Comparison of ENCODE assay signal across 8 cellular contexts in genomic region chr19:1812426-1813196, GRCh38. TPM values are rescaled to one million over a fixed set of nuclear protein-coding genes. Genes with fewer than 3 reads are reported as not detected.
DNase-seq lines count a peak whose midpoint lies in the region; ATAC-seq and TF ChIP-seq lines count a peak whose summit lies in the region.

No MANE protein-coding gene starts in this region.

- intact Hi-C loops in CD4-positive, alpha-beta T cell (cut with DNase I, micrococcal nuclease): loop anchor here (1.0 to 5.0 kb wide), 4 partner anchors 23 to 265 kb away; partner anchors contain the start of genes MBD3 (in 1 of the 2) and UQCR11 (in 1 of the 2)

- peaks cover 16% of the 10 kb centered on the region for H3K4me1 ChIP-seq in effector memory CD4-positive, alpha-beta T cell (ENCODE audit: control insufficient read depth, insufficient read depth, low read length, poor library complexity, severe bottlenecking)

- H3K36me3 ChIP-seq in effector memory CD4-positive, alpha-beta T cell (ENCODE audit: control insufficient read depth, insufficient read depth, low read length): peaks cover 22% of the 10 kb centered on the region

- no peaks in the 10 kb centered on the region for H3K9me3 ChIP-seq in CD4-positive, alpha-beta T cell (ENCODE audit: control insufficient read depth, low read length)
- no peaks in the 10 kb centered on the region for H3K9me3 ChIP-seq in effector memory CD4-positive, alpha-beta T cell (ENCODE audit: control insufficient read depth, low read length)

- CTCF ChIA-PET in CD4-positive, alpha-beta T cell (lab: Charles Lee): interaction anchor here (0.9 kb wide), 1 partner anchor 14 kb away, joined by 4 read pairs; no protein-coding TSS in a partner anchor
- CTCF ChIA-PET in activated CD8-positive, alpha-beta T cell treated with anti-CD3 and anti-CD28 coated beads, Interleukin-2, amount 10 ng/mL, durations not matched to agents 7 days and 5 days (lab: Charles Lee): interaction anchor here (1.5 to 2.3 kb wide), 2 partner anchors 13 to 25 kb away, joined by 4 to 11 read pairs; no protein-coding TSS in a partner anchor

- no peak overlapping the region for H3K27ac ChIP-seq in CD4-positive, alpha-beta T cell (ENCODE audit: low read depth, low read length)
- H3K27ac ChIP-seq in effector memory CD4-positive, alpha-beta T cell (ENCODE audit: insufficient read depth, low read length, poor library complexity, severe bottlenecking): peak overlapping the region; percentile 35

- DNase-seq in CD4-positive, alpha-beta T cell: peak; percentile 70 to 79 (median 76)
- DNase-seq in NCI-H82 treated with DMSO at 0.1 percent for 48 hours (lab: John Stamatoyannopoulos, UW; ENCODE audit: unreplicated experiment) (peak; percentile 85), memory B cell (ENCODE audit: low spot score in 2 of 2) (peak; percentile 68 to 90)
- peak; percentile 98 for DNase-seq in activated CD8-positive, alpha-beta T cell treated with anti-CD3 and anti-CD28 coated beads, Interleukin-2, amount 10 ng/mL, durations not matched to agents 7 days and 5 days
- DNase-seq in effector memory CD4-positive, alpha-beta T cell: peak; percentile 76 to 84 (median 78)
- DNase-seq in stimulated activated CD8-positive, alpha-beta memory T cell treated with anti-CD3 and anti-CD28 coated beads, Interleukin-12 subunit alpha, Interleukin-12 subunit beta, amount 100 ng/mL, for 24 hours (ENCODE audit: extremely low read depth): peak; percentile 66

- peak; percentile 58 for TF ChIP-seq CTCF in CD4-positive, alpha-beta T cell (IDR thresholded peaks at IDR 0.05)

- POLR2A ChIA-PET in CD4-positive, alpha-beta T cell (lab: Charles Lee): no interaction called here
- POLR2A ChIA-PET in activated CD8-positive, alpha-beta T cell treated with anti-CD3 and anti-CD28 coated beads, Interleukin-2, amount 10 ng/mL, durations not matched to agents 7 days and 5 days (lab: Charles Lee): no interaction called here

- peak overlapping the region; percentile 96 for H3K4me3 Mint-ChIP-seq in CD4-positive, alpha-beta T cell
- peak overlapping the region; percentile 89 for H3K4me3 Mint-ChIP-seq in activated CD8-positive, alpha-beta T cell treated with anti-CD3 and anti-CD28 coated beads, Interleukin-2, amount 10 ng/mL, durations not matched to agents 7 days and 5 days
- peak overlapping the region; percentile 96 for H3K4me3 Mint-ChIP-seq in memory B cell

- no peaks in the 10 kb centered on the region for H3K27me3 Mint-ChIP-seq in CD4-positive, alpha-beta T cell
- H3K27me3 Mint-ChIP-seq in activated CD8-positive, alpha-beta T cell treated with anti-CD3 and anti-CD28 coated beads, Interleukin-2, amount 10 ng/mL, durations not matched to agents 7 days and 5 days (ENCODE audit: low read depth): no peaks in the 10 kb centered on the region
- no peaks in the 10 kb centered on the region for H3K27me3 Mint-ChIP-seq in memory B cell

- H3K27me3 ChIP-seq in CD4-positive, alpha-beta T cell (ENCODE audit: control insufficient read depth, insufficient read depth, low read length): no peaks in the 10 kb centered on the region
- no peaks in the 10 kb centered on the region for H3K27me3 ChIP-seq in effector memory CD4-positive, alpha-beta T cell (replicated peaks; ENCODE audit: control insufficient read depth, insufficient read depth, low read length, poor library complexity, severe bottlenecking)

- peaks cover 11% of the 10 kb centered on the region for H3K4me1 Mint-ChIP-seq in CD4-positive, alpha-beta T cell (ENCODE audit: low read depth)
- peaks cover 24% of the 10 kb centered on the region for H3K4me1 Mint-ChIP-seq in activated CD8-positive, alpha-beta T cell treated with anti-CD3 and anti-CD28 coated beads, Interleukin-2, amount 10 ng/mL, durations not matched to agents 7 days and 5 days (ENCODE audit: low read depth)
- H3K4me1 Mint-ChIP-seq in memory B cell: peaks cover 13% of the 10 kb centered on the region

- H3K4me3 ChIP-seq in effector memory CD4-positive, alpha-beta T cell (ENCODE audit: insufficient read depth, low read depth, low read length, poor library complexity, severe bottlenecking): peak overlapping the region; percentile 60

- peak; percentile 70 for ATAC-seq in CD4-positive, alpha-beta T cell (ENCODE audit: poor library complexity)
- ATAC-seq in GM19395 (IDR thresholded peaks at IDR 0.05; ENCODE audit: unreplicated experiment) (peak; percentile 77), HG03558 (IDR thresholded peaks at IDR 0.05; ENCODE audit: extremely low read depth, unreplicated experiment) (peak; percentile 63), memory B cell (ENCODE audit: low read depth) (peak; percentile 79)
- peak; percentile 92 for ATAC-seq in activated CD8-positive, alpha-beta T cell treated with anti-CD3 and anti-CD28 coated beads, Interleukin-2, amount 10 ng/mL, durations not matched to agents 7 days and 5 days

- H3K9me3 Mint-ChIP-seq in CD4-positive, alpha-beta T cell: no peaks in the 10 kb centered on the region
- no peaks in the 10 kb centered on the region for H3K9me3 Mint-ChIP-seq in activated CD8-positive, alpha-beta T cell treated with anti-CD3 and anti-CD28 coated beads, Interleukin-2, amount 10 ng/mL, durations not matched to agents 7 days and 5 days (ENCODE audit: insufficient read depth)
- no peaks in the 10 kb centered on the region for H3K9me3 Mint-ChIP-seq in memory B cell

- H3K36me3 Mint-ChIP-seq in CD4-positive, alpha-beta T cell (ENCODE audit: low read depth): peaks cover 28% of the 10 kb centered on the region
- peaks cover 5% of the 10 kb centered on the region for H3K36me3 Mint-ChIP-seq in activated CD8-positive, alpha-beta T cell treated with anti-CD3 and anti-CD28 coated beads, Interleukin-2, amount 10 ng/mL, durations not matched to agents 7 days and 5 days (ENCODE audit: low read depth)
- peaks cover 6% of the 10 kb centered on the region for H3K36me3 Mint-ChIP-seq in memory B cell

- peak overlapping the region; percentile 87 for H3K27ac Mint-ChIP-seq in CD4-positive, alpha-beta T cell
- peak overlapping the region; percentile 100 for H3K27ac Mint-ChIP-seq in activated CD8-positive, alpha-beta T cell treated with anti-CD3 and anti-CD28 coated beads, Interleukin-2, amount 10 ng/mL, durations not matched to agents 7 days and 5 days
- peak overlapping the region; percentile 74 for H3K27ac Mint-ChIP-seq in memory B cell

RNA-seq across cellular contexts. Expression of gene ATP8B3, which starts 0.5 kb away (rescaled TPM):
- total RNA-seq in CD4-positive, alpha-beta T cell: 1 to 10 TPM; 2.5 to 3.2 TPM
- 10 to 100 TPM; 20.2 to 27.8 TPM for total RNA-seq in activated CD8-positive, alpha-beta T cell treated with anti-CD3 and anti-CD28 coated beads, Interleukin-2, amount 10 ng/mL, durations not matched to agents 7 days and 5 days

RNA-seq across cellular contexts. Expression of gene REXO1, which starts 35.7 kb away (rescaled TPM):
- total RNA-seq in CD4-positive, alpha-beta T cell: 100 to 1,000 TPM; 106 to 114 TPM
- total RNA-seq in activated CD8-positive, alpha-beta T cell treated with anti-CD3 and anti-CD28 coated beads, Interleukin-2, amount 10 ng/mL, durations not matched to agents 7 days and 5 days: 10 to 100 TPM; 47.9 to 52.9 TPM

RNA-seq across cellular contexts. Expression of gene KLF16, which starts 50.8 kb away (rescaled TPM):
- 10 to 100 TPM; 83.8 to 89.2 TPM for total RNA-seq in CD4-positive, alpha-beta T cell
- total RNA-seq in activated CD8-positive, alpha-beta T cell treated with anti-CD3 and anti-CD28 coated beads, Interleukin-2, amount 10 ng/mL, durations not matched to agents 7 days and 5 days: 10 to 100 TPM; 26.5 to 29.8 TPM

RNA-seq across cellular contexts. Expression of gene ONECUT3, which starts 59.3 kb away (rescaled TPM):
- not detected for total RNA-seq in CD4-positive, alpha-beta T cell
- not detected for total RNA-seq in activated CD8-positive, alpha-beta T cell treated with anti-CD3 and anti-CD28 coated beads, Interleukin-2, amount 10 ng/mL, durations not matched to agents 7 days and 5 days

Comparison
In these comparisons a context has a peak if more than half of its experiments do, and no peak if none do; other contexts are left out.
1. RNA of gene ATP8B3, which starts 0.5 kb away (total RNA-seq): 20.2 to 27.8 TPM in activated CD8-positive, alpha-beta T cell treated with anti-CD3 and anti-CD28 coated beads, Interleukin-2, amount 10 ng/mL, durations not matched to agents 7 days and 5 days; 2.5 to 3.2 TPM in CD4-positive, alpha-beta T cell; every median in the first group is over 4 times any median in the second.
2. Peak in every context shown above with its lines, with median percentiles within 50 percentile points of each other: ATAC-seq, DNase-seq, H3K27ac Mint-ChIP-seq and H3K4me3 Mint-ChIP-seq.